In genomic region chr19:44890366-44891015, GRCh38 we compare ENCODE assay signal across 8 cellular contexts. TPM values are rescaled to one million over a fixed set of nuclear protein-coding genes. Genes with fewer than 3 reads are reported as not detected.
DNase-seq lines count a peak whose midpoint lies in the region; ATAC-seq lines count a peak whose summit lies in the region.

No MANE protein-coding gene starts in this region.

- no peaks in the 10 kb centered on the region for H3K9me3 ChIP-seq in skeletal muscle tissue (ENCODE audit: control insufficient read depth in 3 of 3, low read length in 3 of 3)

- DNase-seq in AG20443 (ENCODE audit: low spot score) = peak; percentile 98
- peak; percentile 100 for DNase-seq in NCI-H146 treated with DMSO at 0.1 percent for 48 hours (lab: John Stamatoyannopoulos, UW; ENCODE audit: unreplicated experiment)
- peak; percentile 99 to 100 for DNase-seq in SW 1271 (lab: John Stamatoyannopoulos, UW)
- peak; percentile 99 to 100 for DNase-seq in cerebellar nuclear complex (lab: John Stamatoyannopoulos, UW)
- DNase-seq in iPS-NIHi7 (ENCODE audit: extremely low spot score) = peak; percentile 97

- H3K36me3 ChIP-seq in skeletal muscle tissue (ENCODE audit: control insufficient read depth in 3 of 3, insufficient read depth in 3 of 3, low read length in 3 of 3) = peaks cover 25 to 37% (median 29%) of the 10 kb centered on the region in 3 donors

- peaks cover 24 to 31% (median 25%) of the 10 kb centered on the region in 3 donors for H3K4me1 ChIP-seq in skeletal muscle tissue (ENCODE audit: control insufficient read depth in 3 of 3, insufficient read depth in 3 of 3, low read length in 3 of 3)

- peak overlapping the region; percentile 98 for H3K27ac ChIP-seq in skeletal muscle tissue (ENCODE audit: low read depth, low read length)

- ATAC-seq in GM18517 (IDR thresholded peaks at IDR 0.05; ENCODE audit: unreplicated experiment) (peak; percentile 82), HG02970 (IDR thresholded peaks at IDR 0.05; ENCODE audit: low FRiP score, unreplicated experiment) (peak; percentile 88)

- H3K9ac ChIP-seq in skeletal muscle tissue (ENCODE audit: low read depth in 1 of 3, low read length in 3 of 3) = peak overlapping the region; percentile 57 to 87 (median 66)

- H3K4me3 ChIP-seq in skeletal muscle tissue (ENCODE audit: low read length in 3 of 3) = peak overlapping the region; percentile 70 to 91 (median 72)

- H3K27me3 ChIP-seq in skeletal muscle tissue (ENCODE audit: control insufficient read depth in 3 of 3, insufficient read depth in 3 of 3, low read length in 3 of 3) = no peaks in the 10 kb centered on the region

RNA-seq across cellular contexts. Expression of gene TOMM40, which starts 0.6 kb away (rescaled TPM):
- 22.4 TPM for total RNA-seq in skeletal muscle tissue

RNA-seq across cellular contexts. Expression of gene APOE, which starts 15.1 kb away (rescaled TPM):
- 93.9 TPM for total RNA-seq in skeletal muscle tissue

RNA-seq across cellular contexts. Expression of gene APOC1, which starts 23.9 kb away (rescaled TPM):
- total RNA-seq in skeletal muscle tissue = 5.7 TPM

RNA-seq across cellular contexts. Expression of gene NECTIN2, which starts 44.4 kb away (rescaled TPM):
- 31.8 TPM for total RNA-seq in skeletal muscle tissue

RNA-seq across cellular contexts. Expression of gene APOC4, which starts 51.5 kb away (rescaled TPM):
- total RNA-seq in skeletal muscle tissue = not detected

Comparison
In these comparisons a context has a peak if more than half of its experiments do, and no peak if none do; other contexts are left out.
1. Peak in every context shown above with its lines: DNase-seq, ATAC-seq, H3K4me3 ChIP-seq and H3K27ac ChIP-seq.